ENCODE assay signal across 7 cellular contexts in the genomic region with DNA sequence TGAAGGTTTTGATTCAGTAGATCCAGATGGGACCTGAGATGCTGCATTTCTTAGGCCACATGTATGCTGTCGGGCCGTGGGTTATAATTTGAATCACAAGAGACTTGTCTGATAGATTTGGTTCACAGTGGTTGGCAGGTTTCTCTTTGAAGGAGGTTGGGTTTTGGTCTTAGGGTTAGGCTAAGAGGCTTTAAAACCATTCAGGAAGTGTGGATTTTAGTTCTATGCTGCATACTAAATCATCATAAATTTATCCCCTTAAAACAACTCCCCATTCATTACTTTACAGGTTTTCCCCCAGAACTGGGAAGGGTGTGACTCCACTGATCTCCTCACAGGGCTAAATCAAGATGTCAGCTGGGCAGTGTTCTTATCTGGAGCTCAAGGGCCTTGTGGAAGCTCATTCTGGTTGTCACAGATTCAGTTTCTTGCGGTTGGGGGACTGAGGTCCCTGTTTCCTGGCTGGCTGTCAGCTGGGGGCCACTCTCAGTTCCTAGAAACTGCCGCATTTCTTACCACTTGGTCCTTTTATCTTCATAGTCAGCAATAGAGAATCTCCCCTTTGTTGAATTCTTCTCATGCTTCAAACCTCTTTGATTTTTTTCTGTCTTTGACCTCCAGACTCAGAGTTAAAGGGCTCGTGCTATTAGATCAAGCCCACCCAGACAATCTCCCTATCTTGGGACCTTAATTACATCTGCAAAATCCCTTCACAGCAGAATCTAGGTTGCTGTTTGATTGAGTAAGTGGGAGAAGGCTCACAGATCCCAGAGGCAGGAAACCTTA. TPM values are rescaled to one million over a fixed set of nuclear protein-coding genes. Genes with fewer than 3 reads are reported as not detected.
DNase-seq lines count a peak whose midpoint lies in the region; ATAC-seq and TF ChIP-seq lines count a peak whose summit lies in the region.

No MANE protein-coding gene starts in this region.

- H3K36me3 Mint-ChIP-seq in T-helper 2 cell treated with Interferon-gamma antibody and Interleukin-4, amounts not matched to agents 5 μg/mL and 100 μg/mL, for 36 hours (ENCODE audit: low read depth) = no peaks in the 10 kb centered on the region
- no peaks in the 10 kb centered on the region for H3K36me3 Mint-ChIP-seq in memory B cell

- H3K27me3 Mint-ChIP-seq in T-helper 2 cell treated with Interferon-gamma antibody and Interleukin-4, amounts not matched to agents 5 μg/mL and 100 μg/mL, for 36 hours (ENCODE audit: low read depth) = no peaks in the 10 kb centered on the region
- no peaks in the 10 kb centered on the region for H3K27me3 Mint-ChIP-seq in memory B cell

- WGBS in psoas muscle, 3 donors = 63 to 74% (median 65%) methylated on average over 5 of the region's 5 CpGs

- no peaks in the 10 kb centered on the region for H3K9me3 Mint-ChIP-seq in T-helper 2 cell treated with Interferon-gamma antibody and Interleukin-4, amounts not matched to agents 5 μg/mL and 100 μg/mL, for 36 hours
- H3K9me3 Mint-ChIP-seq in memory B cell = no peaks in the 10 kb centered on the region

- intact Hi-C loops in psoas muscle (cut with DNase I) = no loop called here

- H3K27ac Mint-ChIP-seq in T-helper 2 cell treated with Interferon-gamma antibody and Interleukin-4, amounts not matched to agents 5 μg/mL and 100 μg/mL, for 36 hours = peak overlapping the region; percentile 93
- H3K27ac Mint-ChIP-seq in memory B cell = peak overlapping the region; percentile 35

- no peak for TF ChIP-seq CTCF in psoas muscle (IDR thresholded peaks at IDR 0.05)

- no peaks in the 10 kb centered on the region for H3K36me3 ChIP-seq in psoas muscle (ENCODE audit: insufficient read depth in 1 of 2, low read depth in 1 of 2)

- no peaks in the 10 kb centered on the region for H3K9me3 ChIP-seq in psoas muscle

- no peak overlapping the region for H3K27ac ChIP-seq in psoas muscle

- peak; percentile 73 for DNase-seq in T-helper 2 cell treated with Interferon-gamma antibody and Interleukin-4, amounts not matched to agents 5 μg/mL and 100 μg/mL, for 36 hours (ENCODE audit: low spot score)
- DNase-seq in memory B cell (ENCODE audit: low spot score in 2 of 2) (no peak), psoas muscle (no peak), NCI-H226 (no peak), GM19240 (ENCODE audit: insufficient read length, low spot score) (no peak)

- H3K4me1 ChIP-seq in psoas muscle = no peaks in the 10 kb centered on the region

- peaks cover 92% of the 10 kb centered on the region for H3K4me1 Mint-ChIP-seq in T-helper 2 cell treated with Interferon-gamma antibody and Interleukin-4, amounts not matched to agents 5 μg/mL and 100 μg/mL, for 36 hours (ENCODE audit: low read depth)
- H3K4me1 Mint-ChIP-seq in memory B cell = peaks cover 35% of the 10 kb centered on the region

- no peak overlapping the region for H3K4me3 ChIP-seq in psoas muscle

- no peaks in the 10 kb centered on the region for H3K27me3 ChIP-seq in psoas muscle (ENCODE audit: insufficient read depth in 3 of 3, low read length in 2 of 3)

- peak overlapping the region; percentile 66 for H3K4me3 Mint-ChIP-seq in T-helper 2 cell treated with Interferon-gamma antibody and Interleukin-4, amounts not matched to agents 5 μg/mL and 100 μg/mL, for 36 hours
- H3K4me3 Mint-ChIP-seq in memory B cell = peak overlapping the region; percentile 32

- ATAC-seq in GM19043 (IDR thresholded peaks at IDR 0.05; ENCODE audit: low read depth, unreplicated experiment) (peak; percentile 52), HG02943 (IDR thresholded peaks at IDR 0.05; ENCODE audit: low read depth, unreplicated experiment) (peak; percentile 54), memory B cell (ENCODE audit: low read depth) (peak; percentile 77), psoas muscle (no peak)

RNA-seq across cellular contexts. Expression of a gene that starts 20.6 kb away (rescaled TPM):
- 10 to 100 TPM; 29.1 to 48.1 (median 41.4) TPM for total RNA-seq in psoas muscle
- polyA plus RNA-seq in psoas muscle = 10 to 100 TPM in 1 of 3 donors, 1 to 10 TPM in 2; 5.2 to 11.7 (median 5.4) TPM

Comparison
In these comparisons a context has a peak if more than half of its experiments do, and no peak if none do; other contexts are left out.
1. ATAC-seq: peak in GM19043 (single experiment), HG02943 (single experiment) and memory B cell (single experiment); none in psoas muscle (0 of 4).